In genomic region chr11:30749268-30749667, GRCh38 we compare ENCODE assay signal across 32 cellular contexts.
"Had no signal": no experiment of that assay in that cellular context is flagged by ENCODE, and none has a peak within 500 bp of the region (broad histone marks: within the 10 kb centered on the region; RNA-seq: fewer than 3 reads in every experiment).

No MANE protein-coding gene starts in this region.

- H3K9me3 Mint-ChIP-seq: activated CD4-positive, alpha-beta T cell treated with anti-CD3 and anti-CD28 coated beads, Interleukin-2, amount 10 ng/mL, durations not matched to agents 7 days and 5 days; central memory CD8-positive, alpha-beta T cell; dendritic cell treated with granulocyte-macrophage colony-stimulating factor and Interleukin-4, amounts not matched to agents 40 ng/mL and 50 ng/mL, for 4 days had no signal

- H3K27ac ChIP-seq: epithelial cell of prostate, esophagus squamous epithelium, right atrium auricular region, stomach, thyroid gland, upper lobe of right lung had no signal

- H3K4me1 Mint-ChIP-seq: activated CD4-positive, alpha-beta T cell treated with anti-CD3 and anti-CD28 coated beads, Interleukin-2, amount 10 ng/mL, durations not matched to agents 7 days and 5 days; activated CD8-positive, alpha-beta memory T cell treated with anti-CD3 and anti-CD28 coated beads, Interleukin-2, amount 10 ng/mL, durations not matched to agents 7 days and 5 days; central memory CD8-positive, alpha-beta T cell; immature natural killer cell; naive thymus-derived CD4-positive, alpha-beta T cell; stimulated activated naive B cell treated with anti-CD40 and anti-IgM and Interleukin-4, amounts not matched to agents 10 μg/mL and 1 μg/mL and 100 μg/mL, for 72 hours; T-helper 17 cell had no signal

- H3K4me2 ChIP-seq: smooth muscle cell had no signal

- H3K36me3 Mint-ChIP-seq: activated CD8-positive, alpha-beta memory T cell treated with anti-CD3 and anti-CD28 coated beads, Interleukin-2, amount 10 ng/mL, durations not matched to agents 7 days and 5 days; activated naive CD4-positive, alpha-beta T cell treated with anti-CD3 and anti-CD28 coated beads, Interleukin-2, amount 50 U/mL, for 72 hours; mesothelial cell of epicardium; naive thymus-derived CD4-positive, alpha-beta T cell; stimulated activated naive B cell treated with anti-CD40 and anti-IgM and Interleukin-4, amounts not matched to agents 10 μg/mL and 1 μg/mL and 100 μg/mL, for 72 hours had no signal

- H3K27me3 Mint-ChIP-seq: activated CD4-positive, alpha-beta T cell treated with anti-CD3 and anti-CD28 coated beads, Interleukin-2, amount 10 ng/mL, durations not matched to agents 7 days and 5 days; activated CD8-positive, alpha-beta memory T cell treated with anti-CD3 and anti-CD28 coated beads, Interleukin-2, amount 10 ng/mL, durations not matched to agents 7 days and 5 days; central memory CD8-positive, alpha-beta T cell; dendritic cell treated with granulocyte-macrophage colony-stimulating factor and Interleukin-4, amounts not matched to agents 40 ng/mL and 50 ng/mL, for 4 days; T-helper 17 cell had no signal

- H3K4me1 ChIP-seq: esophagus squamous epithelium, right atrium auricular region, stomach, thyroid gland, upper lobe of right lung had no signal

- H3K27ac Mint-ChIP-seq: activated CD4-positive, alpha-beta T cell treated with anti-CD3 and anti-CD28 coated beads, Interleukin-2, amount 10 ng/mL, durations not matched to agents 7 days and 5 days; activated CD8-positive, alpha-beta memory T cell treated with anti-CD3 and anti-CD28 coated beads, Interleukin-2, amount 10 ng/mL, durations not matched to agents 7 days and 5 days; activated CD8-positive, alpha-beta T cell treated with anti-CD3 and anti-CD28 coated beads, Interleukin-2, amount 10 ng/mL, durations not matched to agents 7 days and 5 days; activated naive CD4-positive, alpha-beta T cell treated with anti-CD3 and anti-CD28 coated beads, Interleukin-2, amount 50 U/mL, for 72 hours; dendritic cell treated with granulocyte-macrophage colony-stimulating factor and Interleukin-4, amounts not matched to agents 40 ng/mL and 50 ng/mL, for 4 days; immature natural killer cell; mesothelial cell of epicardium; naive thymus-derived CD4-positive, alpha-beta T cell; stimulated activated naive B cell treated with anti-CD40 and anti-IgM and Interleukin-4, amounts not matched to agents 10 μg/mL and 1 μg/mL and 100 μg/mL, for 72 hours; T-helper 17 cell had no signal

- H3K4me3 ChIP-seq: esophagus squamous epithelium, right atrium auricular region, smooth muscle cell, stomach, thyroid gland, upper lobe of right lung had no signal

- H3K9me3 ChIP-seq: esophagus squamous epithelium, right atrium auricular region, stomach, thyroid gland, upper lobe of right lung had no signal

- H3K27me3 ChIP-seq: esophagus squamous epithelium, right atrium auricular region, stomach, thyroid gland, upper lobe of right lung had no signal

- H3K4me3 Mint-ChIP-seq: activated CD4-positive, alpha-beta T cell treated with anti-CD3 and anti-CD28 coated beads, Interleukin-2, amount 10 ng/mL, durations not matched to agents 7 days and 5 days; activated CD8-positive, alpha-beta memory T cell treated with anti-CD3 and anti-CD28 coated beads, Interleukin-2, amount 10 ng/mL, durations not matched to agents 7 days and 5 days; activated CD8-positive, alpha-beta T cell treated with anti-CD3 and anti-CD28 coated beads, Interleukin-2, amount 10 ng/mL, durations not matched to agents 7 days and 5 days; central memory CD8-positive, alpha-beta T cell; dendritic cell treated with granulocyte-macrophage colony-stimulating factor and Interleukin-4, amounts not matched to agents 40 ng/mL and 50 ng/mL, for 4 days; immature natural killer cell; mesothelial cell of epicardium; naive thymus-derived CD4-positive, alpha-beta T cell; neural crest cell; stimulated activated naive B cell treated with anti-CD40 and anti-IgM and Interleukin-4, amounts not matched to agents 10 μg/mL and 1 μg/mL and 100 μg/mL, for 72 hours; T-helper 17 cell had no signal

- DNase-seq: activated CD4-positive, alpha-beta T cell treated with anti-CD3 and anti-CD28 coated beads for 1 hour; activated CD4-positive, alpha-beta T cell treated with anti-CD3 and anti-CD28 coated beads, Interleukin-2, amount 10 ng/mL, durations not matched to agents 7 days and 5 days; activated CD8-positive, alpha-beta memory T cell treated with anti-CD3 and anti-CD28 coated beads, Interleukin-2, amount 10 ng/mL, durations not matched to agents 7 days and 5 days; activated CD8-positive, alpha-beta T cell treated with anti-CD3 and anti-CD28 coated beads, Interleukin-2, amount 10 ng/mL, durations not matched to agents 7 days and 5 days; activated naive CD4-positive, alpha-beta T cell; activated T-cell treated with anti-CD3 and anti-CD28 coated beads, Interleukin-2, amount 50 U/mL, for 48 hours; anterior cingulate cortex; esophagus squamous epithelium; foreskin melanocyte; hippocampal formation; immature natural killer cell; kidney; left colon; mammary epithelial cell; naive thymus-derived CD4-positive, alpha-beta T cell; stimulated activated CD4-positive, alpha-beta T cell treated with anti-CD3 and anti-CD28 coated beads, Interleukin-15, amount 100 ng/mL, for 24 hours; stimulated activated CD4-positive, alpha-beta T cell treated with anti-CD3 and anti-CD28 coated beads, Interleukin-2, amount 100 ng/mL, for 24 hours; stimulated activated naive B cell treated with anti-CD40 and anti-IgM and Interleukin-4, amounts not matched to agents 10 μg/mL and 1 μg/mL and 100 μg/mL, for 72 hours; stomach; T-helper 17 cell; T1000; thyroid gland; upper lobe of right lung had no signal

- H3K36me3 ChIP-seq: esophagus squamous epithelium, right atrium auricular region, stomach, thyroid gland, upper lobe of right lung had no signal

- FAIRE-seq: bronchial epithelial cell, kidney had no signal
